ENCODE assay signal across 11 cellular contexts in the genomic region with DNA sequence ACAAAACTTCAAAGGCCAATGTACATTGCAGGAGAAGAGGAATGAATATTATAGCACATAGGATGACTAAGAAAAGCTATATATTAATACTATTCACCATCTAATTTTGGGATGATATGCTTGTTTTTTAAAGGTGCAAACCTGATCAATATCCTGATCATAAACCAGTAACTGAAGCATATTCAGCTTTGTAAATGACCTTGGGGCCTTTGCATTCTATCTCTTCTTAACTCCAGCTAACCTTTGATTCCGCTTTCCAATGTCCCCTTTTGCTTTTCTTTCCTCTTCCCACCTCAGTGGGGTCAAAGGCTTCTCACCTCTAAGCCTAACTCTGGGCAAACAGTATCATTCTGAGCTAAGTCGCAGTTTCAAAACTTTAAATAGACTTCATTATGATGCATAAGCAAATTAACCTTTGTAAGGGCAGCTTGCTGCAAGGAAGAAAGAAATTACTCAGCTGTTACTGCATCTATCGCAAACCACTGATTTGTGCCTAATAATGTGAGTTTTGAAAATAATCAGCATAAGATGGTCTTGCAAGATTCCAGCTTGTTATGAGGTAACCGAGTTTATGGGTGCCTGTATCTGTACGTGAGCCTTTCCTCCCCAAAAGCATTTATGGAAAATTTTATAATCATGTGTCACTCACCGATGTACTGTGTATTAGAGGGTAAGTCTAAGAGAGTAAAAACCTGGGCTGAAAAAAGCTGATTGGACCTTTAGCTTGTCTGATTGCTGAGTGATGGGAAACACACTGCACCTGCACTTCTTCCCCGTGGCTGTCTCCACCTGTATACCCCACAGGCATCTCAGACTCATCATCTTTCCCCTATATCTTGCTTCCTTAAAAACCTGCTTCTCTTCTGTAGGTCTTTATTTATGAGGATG.
DNase-seq lines count a peak whose midpoint lies in the region; ATAC-seq and TF ChIP-seq lines count a peak whose summit lies in the region.
"Had no signal": no experiment of that assay in that cellular context is flagged by ENCODE, and none has a peak within 500 bp of the region (broad histone marks: within the 10 kb centered on the region; RNA-seq: fewer than 3 reads in every experiment).

No MANE protein-coding gene starts in this region.

- H3K4me3 ChIP-seq in PC-9, result no peak overlapping the region
- H3K4me3 ChIP-seq: body of pancreas, lung, skin epidermis had no signal

- no peak overlapping the region for H3K27ac ChIP-seq in PC-9
- H3K27ac ChIP-seq: body of pancreas, skin epidermis had no signal

- peak overlapping the region; percentile 45 for H3K4me3 Mint-ChIP-seq in activated T-helper 2 cell treated with anti-CD3 and anti-CD28 coated beads, Interferon-gamma antibody, Interleukin-2, Interleukin-4, amounts not matched to agents 10 μg/mL and 5 μg/mL and 100 μg/mL, durations not matched to agents 14 hours and 24 hours and 36 hours (ENCODE audit: low read depth)

- CTCF ChIA-PET in PC-9 (lab: Charles Lee), result no interaction called here

- H3K9me3 Mint-ChIP-seq in activated T-helper 2 cell treated with anti-CD3 and anti-CD28 coated beads, Interferon-gamma antibody, Interleukin-2, Interleukin-4, amounts not matched to agents 10 μg/mL and 5 μg/mL and 100 μg/mL, durations not matched to agents 14 hours and 24 hours and 36 hours, result peaks cover 5% of the 10 kb centered on the region

- no peaks in the 10 kb centered on the region for H4K20me1 ChIP-seq in PC-9 (ENCODE audit: insufficient read depth)

- BruUV-seq in PC-9 (replicated peaks; lab: Mats Ljungman, UMichigan), result no TSS peak

- peaks cover 3% of the 10 kb centered on the region; the same call in 1 of the 2 replicates for H3K9me3 ChIP-seq in PC-9 (ENCODE audit: insufficient read depth, low read depth)
- H3K9me3 ChIP-seq: body of pancreas had no signal

- H3K36me3 Mint-ChIP-seq in activated T-helper 2 cell treated with anti-CD3 and anti-CD28 coated beads, Interferon-gamma antibody, Interleukin-2, Interleukin-4, amounts not matched to agents 10 μg/mL and 5 μg/mL and 100 μg/mL, durations not matched to agents 14 hours and 24 hours and 36 hours (ENCODE audit: low read depth), result peaks cover 4% of the 10 kb centered on the region

- H3K79me2 ChIP-seq in PC-9 (ENCODE audit: low read depth), result no peaks in the 10 kb centered on the region

- no peaks in the 10 kb centered on the region for H3K9me2 ChIP-seq in PC-9 (ENCODE audit: insufficient read depth)

- no peak for DNase-seq in activated T-helper 2 cell treated with anti-CD3 and anti-CD28 coated beads, Interferon-gamma antibody, Interleukin-2, Interleukin-4, amounts not matched to agents 10 μg/mL and 5 μg/mL and 100 μg/mL, durations not matched to agents 14 hours and 24 hours and 36 hours (ENCODE audit: low spot score)
- DNase-seq in iPS-NIHi7 (ENCODE audit: extremely low spot score) (no peak), ecto neural progenitor cell (ENCODE audit: low spot score) (no peak), NCI-H446 treated with DMSO at 0.1 percent for 48 hours (lab: John Stamatoyannopoulos, UW) (no peak), PC-9 (no peak)
- DNase-seq: body of pancreas had no signal

- peaks cover 43% of the 10 kb centered on the region for H3K4me1 Mint-ChIP-seq in activated T-helper 2 cell treated with anti-CD3 and anti-CD28 coated beads, Interferon-gamma antibody, Interleukin-2, Interleukin-4, amounts not matched to agents 10 μg/mL and 5 μg/mL and 100 μg/mL, durations not matched to agents 14 hours and 24 hours and 36 hours (ENCODE audit: low read depth)

- peaks cover 11% of the 10 kb centered on the region for H3K4me1 ChIP-seq in PC-9 (replicated peaks; ENCODE audit: insufficient read depth)
- H3K4me1 ChIP-seq: body of pancreas had no signal

- H3K27ac Mint-ChIP-seq in activated T-helper 2 cell treated with anti-CD3 and anti-CD28 coated beads, Interferon-gamma antibody, Interleukin-2, Interleukin-4, amounts not matched to agents 10 μg/mL and 5 μg/mL and 100 μg/mL, durations not matched to agents 14 hours and 24 hours and 36 hours, result peak overlapping the region; percentile 88

- POLR2A ChIA-PET in PC-9 (lab: Charles Lee; ENCODE audit: unreplicated experiment), result interaction anchor here (0.6 kb wide), 1 partner anchor 36 kb away, joined by 4 read pairs; no protein-coding TSS in a partner anchor

- ATAC-seq in GM18867 (IDR thresholded peaks at IDR 0.05; ENCODE audit: unreplicated experiment) (peak; percentile 99), GM21390 (IDR thresholded peaks at IDR 0.05; ENCODE audit: unreplicated experiment) (peak; percentile 90), HG03097 (IDR thresholded peaks at IDR 0.05; ENCODE audit: low FRiP score, unreplicated experiment) (peak; percentile 80)
- ATAC-seq: body of pancreas had no signal

- intact Hi-C loops in activated T-helper 2 cell treated with anti-CD3 and anti-CD28 coated beads, Interferon-gamma antibody, Interleukin-2, Interleukin-4, amounts not matched to agents 10 μg/mL and 5 μg/mL and 100 μg/mL, durations not matched to agents 14 hours and 24 hours and 36 hours (cut with micrococcal nuclease), result loop anchor here (1.0 to 5.0 kb wide), 6 partner anchors 10 to 284 kb away; no protein-coding TSS in a partner anchor
- intact Hi-C loops in PC-9 (cut with micrococcal nuclease; ENCODE audit: unreplicated experiment), result no loop called here

- H3F3A ChIP-seq in PC-9 (ENCODE audit: insufficient read depth, low read depth), result peaks cover 12% of the 10 kb centered on the region; the same call in 1 of the 2 replicates

- no peaks in the 10 kb centered on the region for H3K27me3 Mint-ChIP-seq in activated T-helper 2 cell treated with anti-CD3 and anti-CD28 coated beads, Interferon-gamma antibody, Interleukin-2, Interleukin-4, amounts not matched to agents 10 μg/mL and 5 μg/mL and 100 μg/mL, durations not matched to agents 14 hours and 24 hours and 36 hours (ENCODE audit: low read depth)

- H3K4me2 ChIP-seq in PC-9, result no peak overlapping the region

- no peak for TF ChIP-seq CTCF in PC-9 (conservative IDR thresholded peaks at IDR 0.05)

- no peaks in the 10 kb centered on the region for H3K36me3 ChIP-seq in PC-9 (ENCODE audit: low read depth)

- no peaks in the 10 kb centered on the region for H3K27me3 ChIP-seq in PC-9 (ENCODE audit: insufficient read depth, low read depth)
- H3K27me3 ChIP-seq: body of pancreas had no signal

- no peak overlapping the region for H2AFZ ChIP-seq in PC-9
